In the genomic region with DNA sequence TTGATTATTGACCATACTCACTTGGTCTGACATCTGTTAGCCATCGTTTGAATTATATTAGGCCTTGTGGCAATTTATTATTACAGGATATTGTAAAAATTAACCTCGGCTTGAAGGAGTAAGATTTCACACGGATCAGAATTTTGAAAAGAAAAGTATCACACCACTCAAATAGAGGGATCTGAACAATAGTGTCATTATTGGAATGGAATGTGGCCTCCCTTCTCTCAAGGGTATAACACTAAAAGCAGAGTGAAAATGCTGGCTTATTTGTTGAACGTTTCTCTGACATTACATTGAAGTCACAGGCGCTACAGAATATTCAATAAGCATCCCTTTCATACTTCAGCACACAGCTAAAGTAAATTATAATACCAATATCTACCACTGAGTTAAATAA, we compare ENCODE assay signal across 27 cellular contexts.
"Had no signal": no experiment of that assay in that cellular context is flagged by ENCODE, and none has a peak within 500 bp of the region (broad histone marks: within the 10 kb centered on the region; RNA-seq: fewer than 3 reads in every experiment).

No MANE protein-coding gene starts in this region.

- FAIRE-seq: colon, endometrium, endothelial cell of umbilical vein had no signal

- ATAC-seq: effector memory CD8-positive, alpha-beta T cell; esophagus mucosa; foreskin keratinocyte; gastrocnemius medialis; gastroesophageal sphincter; heart left ventricle; heart right ventricle had no signal

- H3K9me3 ChIP-seq: colonic mucosa, esophagus muscularis mucosa, esophagus squamous epithelium, gastrocnemius medialis, gastroesophageal sphincter, heart left ventricle, heart right ventricle had no signal

- H3K4me3 ChIP-seq: colonic mucosa, coronary artery, dorsolateral prefrontal cortex, esophagus muscularis mucosa, esophagus squamous epithelium, gastrocnemius medialis, gastroesophageal sphincter, heart left ventricle, heart right ventricle had no signal

- H3K36me3 ChIP-seq: colonic mucosa, esophagus muscularis mucosa, esophagus squamous epithelium, gastrocnemius medialis, gastroesophageal sphincter, heart left ventricle, heart right ventricle had no signal

- H3K4me1 ChIP-seq: colonic mucosa, esophagus muscularis mucosa, esophagus squamous epithelium, foreskin keratinocyte, gastrocnemius medialis, gastroesophageal sphincter, heart right ventricle had no signal

- H3K27ac ChIP-seq: colonic mucosa, coronary artery, epithelial cell of prostate, esophagus muscularis mucosa, esophagus squamous epithelium, foreskin keratinocyte, gastrocnemius medialis, gastroesophageal sphincter, heart left ventricle, heart right ventricle had no signal

- DNase-seq: colonic mucosa; cortex of kidney; dermis blood vessel endothelial cell; dorsolateral prefrontal cortex; effector CD4-positive, alpha-beta T cell; effector CD8-positive, alpha-beta T cell; effector memory CD4-positive, alpha-beta T cell; effector memory CD8-positive, alpha-beta T cell; endodermal cell; erythroblast; esophagus squamous epithelium; foreskin fibroblast; foreskin keratinocyte; foreskin melanocyte; gastrocnemius medialis; glutamatergic neuron; head of caudate nucleus; heart left ventricle; heart right ventricle had no signal

- H3K27me3 ChIP-seq: colonic mucosa, dorsolateral prefrontal cortex, esophagus squamous epithelium, gastrocnemius medialis had no signal
